In the genomic region with DNA sequence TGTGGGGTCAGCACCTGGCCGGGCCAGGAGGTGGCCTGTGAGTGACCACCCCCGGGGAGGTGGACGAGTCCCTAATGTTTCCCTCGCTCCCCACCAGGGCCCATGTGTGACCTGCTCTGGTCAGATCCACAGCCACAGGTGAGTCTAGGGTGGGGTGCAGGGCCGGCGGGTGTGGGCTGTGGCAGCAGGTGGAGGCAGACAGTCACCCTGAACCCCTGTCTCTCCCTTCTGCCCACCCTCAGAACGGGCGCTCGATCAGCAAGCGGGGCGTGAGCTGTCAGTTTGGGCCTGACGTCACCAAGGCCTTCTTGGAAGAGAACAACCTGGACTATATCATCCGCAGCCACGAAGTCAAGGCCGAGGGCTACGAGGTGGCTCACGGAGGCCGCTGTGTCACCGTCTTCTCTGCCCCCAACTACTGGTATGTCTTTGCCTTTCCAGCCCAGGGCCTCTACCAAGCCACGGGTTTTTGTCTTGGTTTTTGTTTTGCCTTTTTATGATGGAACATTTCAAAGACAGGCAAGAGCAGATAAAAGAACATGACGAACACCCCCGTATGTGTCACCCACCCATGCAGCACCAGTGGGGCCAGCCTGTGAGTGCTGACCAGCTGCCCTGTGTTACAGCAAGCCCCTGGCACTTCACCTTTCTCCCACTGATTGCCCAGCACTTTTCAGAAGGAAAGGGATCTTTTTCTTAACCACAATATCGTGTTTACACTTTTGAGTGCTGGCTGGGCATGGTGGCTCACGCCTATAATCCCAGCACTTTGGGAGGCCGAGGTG, we compare ENCODE assay signal across 1 cellular context.
A peak's percentile ranks its signal among the peaks of the same experiment; 100 is the strongest.
TF ChIP-seq lines count a peak whose summit lies in the region.

No MANE protein-coding gene starts in this region.

TF ChIP-seq in HepG2, 621 proteins besides CTCF, POLR2A, EP300 and RAD21:
- TF ChIP-seq AGO2 (optimal IDR thresholded peaks at IDR 0.05; ENCODE audit: low read depth, low read length) (peak; percentile 17), CSRNP1 (CRISPR knock-in tag; IDR thresholded peaks at IDR 0.05) (no peak)
